13 cellular contexts compared by ENCODE assay signal in genomic region chr3:182618981-182619591, GRCh38.
DNase-seq lines count a peak whose midpoint lies in the region; ATAC-seq and TF ChIP-seq lines count a peak whose summit lies in the region.
"Had no signal": no experiment of that assay in that cellular context is flagged by ENCODE, and none has a peak within 500 bp of the region (broad histone marks: within the 10 kb centered on the region; RNA-seq: fewer than 3 reads in every experiment).

No MANE protein-coding gene starts in this region.

- no peaks in the 10 kb centered on the region for H3K36me3 Mint-ChIP-seq in activated T-helper 1 cell treated with anti-CD3 and anti-CD28 coated beads, Interleukin-12 subunit alpha, Interleukin-12 subunit beta, Interleukin-2, Interleukin-4 antibody, amounts not matched to agents 30 ng/mL and 10 ng/mL and 1 ng/mL, durations not matched to agents 14 hours and 24 hours and 36 hours (ENCODE audit: low read depth)
- H3K36me3 Mint-ChIP-seq: CD14-positive monocyte had no signal

- no peak overlapping the region for H3K4me3 Mint-ChIP-seq in activated T-helper 1 cell treated with anti-CD3 and anti-CD28 coated beads, Interleukin-12 subunit alpha, Interleukin-12 subunit beta, Interleukin-2, Interleukin-4 antibody, amounts not matched to agents 30 ng/mL and 10 ng/mL and 1 ng/mL, durations not matched to agents 14 hours and 24 hours and 36 hours
- H3K4me3 Mint-ChIP-seq: CD14-positive monocyte; T-helper 2 cell treated with Interferon-gamma antibody and Interleukin-4, amounts not matched to agents 5 μg/mL and 100 μg/mL, for 36 hours had no signal

- H3K9me3 Mint-ChIP-seq in activated T-helper 1 cell treated with anti-CD3 and anti-CD28 coated beads, Interleukin-12 subunit alpha, Interleukin-12 subunit beta, Interleukin-2, Interleukin-4 antibody, amounts not matched to agents 30 ng/mL and 10 ng/mL and 1 ng/mL, durations not matched to agents 14 hours and 24 hours and 36 hours: no peaks in the 10 kb centered on the region
- H3K9me3 Mint-ChIP-seq: CD14-positive monocyte; T-helper 2 cell treated with Interferon-gamma antibody and Interleukin-4, amounts not matched to agents 5 μg/mL and 100 μg/mL, for 36 hours had no signal

- H3K27me3 Mint-ChIP-seq in activated T-helper 1 cell treated with anti-CD3 and anti-CD28 coated beads, Interleukin-12 subunit alpha, Interleukin-12 subunit beta, Interleukin-2, Interleukin-4 antibody, amounts not matched to agents 30 ng/mL and 10 ng/mL and 1 ng/mL, durations not matched to agents 14 hours and 24 hours and 36 hours (ENCODE audit: insufficient read depth): peaks cover 5% of the 10 kb centered on the region

- no peak overlapping the region for H3K27ac Mint-ChIP-seq in activated T-helper 1 cell treated with anti-CD3 and anti-CD28 coated beads, Interleukin-12 subunit alpha, Interleukin-12 subunit beta, Interleukin-2, Interleukin-4 antibody, amounts not matched to agents 30 ng/mL and 10 ng/mL and 1 ng/mL, durations not matched to agents 14 hours and 24 hours and 36 hours
- H3K27ac Mint-ChIP-seq: T-helper 2 cell treated with Interferon-gamma antibody and Interleukin-4, amounts not matched to agents 5 μg/mL and 100 μg/mL, for 36 hours had no signal

- no peaks in the 10 kb centered on the region for H3K36me3 ChIP-seq in kidney epithelial cell (ENCODE audit: control insufficient read depth, insufficient read depth, low read length)

- H3K4me1 Mint-ChIP-seq in activated T-helper 1 cell treated with anti-CD3 and anti-CD28 coated beads, Interleukin-12 subunit alpha, Interleukin-12 subunit beta, Interleukin-2, Interleukin-4 antibody, amounts not matched to agents 30 ng/mL and 10 ng/mL and 1 ng/mL, durations not matched to agents 14 hours and 24 hours and 36 hours (ENCODE audit: low read depth): no peaks in the 10 kb centered on the region
- H3K4me1 Mint-ChIP-seq: CD14-positive monocyte had no signal

- H3K27me3 ChIP-seq in kidney epithelial cell (ENCODE audit: control insufficient read depth, insufficient read depth, low read length): no peaks in the 10 kb centered on the region
- no peaks in the 10 kb centered on the region for H3K27me3 ChIP-seq in dorsolateral prefrontal cortex

- H3K27ac ChIP-seq in dorsolateral prefrontal cortex: no peak overlapping the region

- intact Hi-C loops in dorsolateral prefrontal cortex (cut with DNase I): loop anchor here (2.0 to 10.0 kb wide), 7 partner anchors 64 to 1414 kb away; partner anchors contain the start of gene SOX2 (in 2 of the 2)
- intact Hi-C loops in activated T-helper 1 cell treated with anti-CD3 and anti-CD28 coated beads, Interleukin-12 subunit alpha, Interleukin-12 subunit beta, Interleukin-2, Interleukin-4 antibody, amounts not matched to agents 30 ng/mL and 10 ng/mL and 1 ng/mL, durations not matched to agents 14 hours and 24 hours and 36 hours (cut with micrococcal nuclease): no loop called here

- ATAC-seq in GM19463 (IDR thresholded peaks at IDR 0.05; ENCODE audit: unreplicated experiment) (peak; percentile 43), SK-N-SH treated with all-trans-retinoic acid at 6 μM for 48 hours (peak; percentile 88), GM18520 (IDR thresholded peaks at IDR 0.05; ENCODE audit: unreplicated experiment) (no peak), GM18517 (IDR thresholded peaks at IDR 0.05; ENCODE audit: unreplicated experiment) (no peak)

- H3K4me3 ChIP-seq in kidney epithelial cell (ENCODE audit: low read depth, low read length) (no peak overlapping the region), dorsolateral prefrontal cortex (no peak overlapping the region)

- DNase-seq in NCI-H1105 (lab: John Stamatoyannopoulos, UW) (peak; percentile 83), kidney epithelial cell (ENCODE audit: low read depth) (peak; percentile 34), dorsolateral prefrontal cortex (no peak)
- no peak for DNase-seq in activated T-helper 1 cell treated with anti-CD3 and anti-CD28 coated beads, Interleukin-12 subunit alpha, Interleukin-12 subunit beta, Interleukin-2, Interleukin-4 antibody, amounts not matched to agents 30 ng/mL and 10 ng/mL and 1 ng/mL, durations not matched to agents 14 hours and 24 hours and 36 hours (ENCODE audit: low spot score)
- DNase-seq: amygdala; NCI-H526 treated with DMSO at 0.1 percent for 48 hours; stimulated activated CD4-positive, alpha-beta T cell treated with anti-CD3 and anti-CD28 coated beads, Interleukin-1b, Interleukin-23, amount 100 ng/mL, for 48 hours had no signal

- no peak for TF ChIP-seq CTCF in kidney epithelial cell (IDR thresholded peaks at IDR 0.05; ENCODE audit: insufficient read depth, low read length, poor library complexity, severe bottlenecking)
- no peak for TF ChIP-seq CTCF in dorsolateral prefrontal cortex (IDR thresholded peaks at IDR 0.05 in 54 of 56, conservative IDR thresholded peaks at IDR 0.05 in 2 of 56; ENCODE audit: low read depth in 1 of 56, partially characterized antibody in 56 of 56)

TF ChIP-seq in SK-N-SH treated with all-trans-retinoic acid at 6 μM for 48 hours, 23 proteins besides CTCF, POLR2A, EP300 and RAD21:
- peak; percentile 75 for TF ChIP-seq ISL1 (CRISPR knock-in tag; IDR thresholded peaks at IDR 0.05)
- TF ChIP-seq CREB5 (CRISPR knock-in tag; IDR thresholded peaks at IDR 0.05; ENCODE audit: low read depth): 0 out of 2 replicates have a peak, but pooled peaks have one; percentile 40
- no peak for TF ChIP-seq ZFP30 (CRISPR knock-in tag; IDR thresholded peaks at IDR 0.05)
- TF ChIP-seq PATZ1 (CRISPR knock-in tag; IDR thresholded peaks at IDR 0.05; ENCODE audit: borderline replicate concordance): peak; percentile 16; the same call in 1 of the 2 replicates

Comparison
In these comparisons a context has a peak if more than half of its experiments do, and no peak if none do; other contexts are left out.
1. ATAC-seq: peak in GM19463 (single experiment) and SK-N-SH treated with all-trans-retinoic acid at 6 μM for 48 hours (single experiment); none in GM18520 (single experiment) and GM18517 (single experiment).
2. DNase-seq: peak in NCI-H1105 (single experiment) and kidney epithelial cell (single experiment); none in dorsolateral prefrontal cortex (0 of 10) and activated T-helper 1 cell treated with anti-CD3 and anti-CD28 coated beads, Interleukin-12 subunit alpha, Interleukin-12 subunit beta, Interleukin-2, Interleukin-4 antibody, amounts not matched to agents 30 ng/mL and 10 ng/mL and 1 ng/mL, durations not matched to agents 14 hours and 24 hours and 36 hours (single experiment).